2 cellular contexts compared by ENCODE assay signal in genomic region chr7:11768263-11768662, GRCh38.
TF ChIP-seq lines count a peak whose summit lies in the region.

No MANE protein-coding gene starts in this region.

TF ChIP-seq in A549, 52 proteins besides CTCF, POLR2A, EP300 and RAD21 (continued from another document):
- no peak for TF ChIP-seq ZSCAN20 (CRISPR knock-in tag; IDR thresholded peaks at IDR 0.05)
- no peak for TF ChIP-seq HEYL (CRISPR knock-in tag; IDR thresholded peaks at IDR 0.05)
- TF ChIP-seq CBX8 (IDR thresholded peaks at IDR 0.05), result no peak
- no peak for TF ChIP-seq FOSL2 (IDR thresholded peaks at IDR 0.05)
- no peak for TF ChIP-seq FOSL2 (CRISPR knock-in tag; IDR thresholded peaks at IDR 0.05)
- no peak for TF ChIP-seq CEBPB (IDR thresholded peaks at IDR 0.05)
- no peak for TF ChIP-seq SREBF2 (IDR thresholded peaks at IDR 0.05)
- TF ChIP-seq RNF2 (IDR thresholded peaks at IDR 0.05; ENCODE audit: borderline replicate concordance, low read depth), result no peak
- TF ChIP-seq NR3C1 (IDR thresholded peaks at IDR 0.05), result no peak
- no peak for TF ChIP-seq KDM1A (IDR thresholded peaks at IDR 0.05; ENCODE audit: low read depth)
- TF ChIP-seq, protein P1, sequence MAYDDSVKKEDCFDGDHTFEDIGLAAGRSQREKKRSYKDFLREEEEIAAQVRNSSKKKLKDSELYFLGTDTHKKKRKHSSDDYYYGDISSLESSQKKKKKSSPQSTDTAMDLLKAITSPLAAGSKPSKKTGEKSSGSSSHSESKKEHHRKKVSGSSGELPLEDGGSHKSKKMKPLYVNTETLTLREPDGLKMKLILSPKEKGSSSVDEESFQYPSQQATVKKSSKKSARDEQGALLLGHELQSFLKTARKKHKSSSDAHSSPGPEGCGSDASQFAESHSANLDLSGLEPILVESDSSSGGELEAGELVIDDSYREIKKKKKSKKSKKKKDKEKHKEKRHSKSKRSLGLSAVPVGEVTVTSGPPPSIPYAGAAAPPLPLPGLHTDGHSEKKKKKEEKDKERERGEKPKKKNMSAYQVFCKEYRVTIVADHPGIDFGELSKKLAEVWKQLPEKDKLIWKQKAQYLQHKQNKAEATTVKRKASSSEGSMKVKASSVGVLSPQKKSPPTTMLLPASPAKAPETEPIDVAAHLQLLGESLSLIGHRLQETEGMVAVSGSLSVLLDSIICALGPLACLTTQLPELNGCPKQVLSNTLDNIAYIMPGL (CRISPR knock-in tag; IDR thresholded peaks at IDR 0.05; ENCODE audit: borderline replicate concordance), result no peak
- TF ChIP-seq ZC3H11A (IDR thresholded peaks at IDR 0.05), result no peak
- TF ChIP-seq MAZ (IDR thresholded peaks at IDR 0.05; ENCODE audit: borderline replicate concordance, low read depth, low read length), result no peak

TF ChIP-seq in SK-N-SH, 30 proteins besides CTCF, POLR2A, EP300 and RAD21 (continued from another document):
- TF ChIP-seq RCOR1 (IDR thresholded peaks at IDR 0.05; ENCODE audit: low read length) (no peak), USF2 (IDR thresholded peaks at IDR 0.05; ENCODE audit: borderline replicate concordance, low read depth, low read length) (no peak), NRF1 (IDR thresholded peaks at IDR 0.05; ENCODE audit: low read depth, low read length) (no peak)
